Comparison of ENCODE assay signal across 1 cellular context in genomic region chr1:200899015-200899386, GRCh38.
TF ChIP-seq lines count a peak whose summit lies in the region.

No MANE protein-coding gene starts in this region.

TF ChIP-seq in GM23338, 12 proteins besides CTCF, POLR2A, EP300 and RAD21 (continued from another document):
- TF ChIP-seq, protein P1, sequence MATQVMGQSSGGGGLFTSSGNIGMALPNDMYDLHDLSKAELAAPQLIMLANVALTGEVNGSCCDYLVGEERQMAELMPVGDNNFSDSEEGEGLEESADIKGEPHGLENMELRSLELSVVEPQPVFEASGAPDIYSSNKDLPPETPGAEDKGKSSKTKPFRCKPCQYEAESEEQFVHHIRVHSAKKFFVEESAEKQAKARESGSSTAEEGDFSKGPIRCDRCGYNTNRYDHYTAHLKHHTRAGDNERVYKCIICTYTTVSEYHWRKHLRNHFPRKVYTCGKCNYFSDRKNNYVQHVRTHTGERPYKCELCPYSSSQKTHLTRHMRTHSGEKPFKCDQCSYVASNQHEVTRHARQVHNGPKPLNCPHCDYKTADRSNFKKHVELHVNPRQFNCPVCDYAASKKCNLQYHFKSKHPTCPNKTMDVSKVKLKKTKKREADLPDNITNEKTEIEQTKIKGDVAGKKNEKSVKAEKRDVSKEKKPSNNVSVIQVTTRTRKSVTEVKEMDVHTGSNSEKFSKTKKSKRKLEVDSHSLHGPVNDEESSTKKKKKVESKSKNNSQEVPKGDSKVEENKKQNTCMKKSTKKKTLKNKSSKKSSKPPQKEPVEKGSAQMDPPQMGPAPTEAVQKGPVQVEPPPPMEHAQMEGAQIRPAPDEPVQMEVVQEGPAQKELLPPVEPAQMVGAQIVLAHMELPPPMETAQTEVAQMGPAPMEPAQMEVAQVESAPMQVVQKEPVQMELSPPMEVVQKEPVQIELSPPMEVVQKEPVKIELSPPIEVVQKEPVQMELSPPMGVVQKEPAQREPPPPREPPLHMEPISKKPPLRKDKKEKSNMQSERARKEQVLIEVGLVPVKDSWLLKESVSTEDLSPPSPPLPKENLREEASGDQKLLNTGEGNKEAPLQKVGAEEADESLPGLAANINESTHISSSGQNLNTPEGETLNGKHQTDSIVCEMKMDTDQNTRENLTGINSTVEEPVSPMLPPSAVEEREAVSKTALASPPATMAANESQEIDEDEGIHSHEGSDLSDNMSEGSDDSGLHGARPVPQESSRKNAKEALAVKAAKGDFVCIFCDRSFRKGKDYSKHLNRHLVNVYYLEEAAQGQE (IDR thresholded peaks at IDR 0.05; ENCODE audit: unreplicated experiment): no peak
- TF ChIP-seq EZH2phosphoT487 (IDR thresholded peaks at IDR 0.05; ENCODE audit: unreplicated experiment) (no peak), POLR2AphosphoS5 (IDR thresholded peaks at IDR 0.05; ENCODE audit: low read depth) (no peak), ZNF114 (CRISPR knock-in tag; IDR thresholded peaks at IDR 0.05) (no peak), NANOG (IDR thresholded peaks at IDR 0.05; ENCODE audit: borderline replicate concordance) (no peak), STAT1 (IDR thresholded peaks at IDR 0.05; ENCODE audit: unreplicated experiment) (no peak), ZNF331 (CRISPR knock-in tag; IDR thresholded peaks at IDR 0.05; ENCODE audit: low read depth) (no peak), CREB1 (CRISPR knock-in tag; IDR thresholded peaks at IDR 0.05; ENCODE audit: low read depth) (no peak), ZNF462 (CRISPR knock-in tag; IDR thresholded peaks at IDR 0.05) (no peak)
